In the genomic region with DNA sequence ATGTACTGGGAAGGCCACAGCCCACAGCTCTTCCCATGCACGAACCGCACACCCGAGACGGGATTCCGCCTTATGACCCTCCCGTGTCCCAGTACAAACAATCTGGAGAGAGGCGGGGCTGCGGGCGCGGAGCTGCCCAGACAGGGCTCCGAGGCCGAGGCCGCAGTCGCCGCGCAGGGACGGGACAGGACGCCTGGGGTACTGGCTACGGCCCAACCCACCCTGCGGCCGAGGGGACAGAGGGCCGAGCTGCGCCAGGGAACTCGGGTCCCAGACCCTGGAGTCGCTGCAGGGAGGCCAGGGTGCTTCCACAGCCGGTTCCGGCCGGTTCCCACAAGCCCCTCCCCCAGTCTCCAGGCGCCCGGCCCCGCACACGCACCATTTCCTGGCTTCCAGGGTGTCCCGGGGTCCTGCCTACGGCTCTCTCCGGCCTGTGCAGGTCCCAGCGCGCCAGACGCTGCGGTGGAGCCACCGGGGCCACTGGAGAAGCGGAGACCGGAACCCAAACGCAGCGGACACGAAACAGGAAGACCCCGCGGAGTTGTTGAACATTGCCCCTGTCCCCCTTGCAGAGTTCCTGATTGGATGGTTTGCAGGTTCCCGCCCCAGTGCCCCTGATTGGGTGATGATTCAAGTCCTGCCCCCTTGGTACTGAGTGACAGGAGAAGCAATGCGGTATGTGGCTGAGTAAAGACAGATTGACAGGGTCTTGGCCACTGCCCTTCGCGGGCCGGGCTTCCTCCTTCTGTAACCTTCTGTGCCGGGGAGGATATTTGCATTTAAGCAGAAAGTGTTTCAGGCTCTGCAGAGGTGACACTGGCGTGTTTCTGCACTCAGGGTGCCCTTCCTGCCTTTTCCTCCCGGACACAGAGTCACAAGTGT, we compare ENCODE assay signal across 8 cellular contexts. TPM values are rescaled to one million over a fixed set of nuclear protein-coding genes. Genes with fewer than 3 reads are reported as not detected.
DNase-seq lines count a peak whose midpoint lies in the region; ATAC-seq and TF ChIP-seq lines count a peak whose summit lies in the region.

A gene (minus strand): TSS at position 532 of the 882 bp plus-strand sequence. CDS start 150 bp downstream, at position 382.

- H3K27ac Mint-ChIP-seq in activated naive CD4-positive, alpha-beta T cell treated with anti-CD3 and anti-CD28 coated beads, Interleukin-2, amount 50 U/mL, for 72 hours = peak within 1 kb of the TSS; percentile 86 to 94
- H3K27ac Mint-ChIP-seq in glutamatergic neuron (ENCODE audit: unreplicated experiment) = peak within 1 kb of the TSS; percentile 98

- H4K20me1 ChIP-seq in osteoblast (ENCODE audit: insufficient read depth, low read length) = no peaks in the 10 kb centered on the region

- H3K9me3 ChIP-seq in osteoblast (ENCODE audit: low read depth, low read length) = no peaks in the 10 kb centered on the region
- H3K9me3 ChIP-seq in thoracic aorta = no peaks in the 10 kb centered on the region

- DNase-seq in GM06990 (ENCODE audit: extremely low read depth, insufficient read length) (peak; percentile 91), NCI-H1092 (lab: John Stamatoyannopoulos, UW) (peak; percentile 98), glutamatergic neuron (peak; percentile 90), osteoblast (ENCODE audit: insufficient read length, low spot score, missing footprints) (peak; percentile 99), thoracic aorta (ENCODE audit: low spot score) (peak; percentile 90)
- DNase-seq in activated naive CD4-positive, alpha-beta T cell treated with anti-CD3 and anti-CD28 coated beads, Interleukin-2, amount 50 U/mL, for 72 hours (ENCODE audit: low spot score in 2 of 2) = peak; percentile 82 to 95

- H3K4me1 ChIP-seq in osteoblast (ENCODE audit: insufficient read depth, low read length) (peaks cover 4% of the 10 kb centered on the region), thoracic aorta (ENCODE audit: control insufficient read depth in 1 of 2, low read depth in 2 of 2) (peaks cover 11 to 41% of the 10 kb centered on the region in 2 donors)

- peak within 1 kb of the TSS; percentile 94 for H3K27ac ChIP-seq in osteoblast (ENCODE audit: low read depth, low read length)
- peak within 1 kb of the TSS; percentile 92 to 93 for H3K27ac ChIP-seq in thoracic aorta

- H3K4me2 ChIP-seq in osteoblast (ENCODE audit: insufficient read depth, low read length) = peak within 1 kb of the TSS; percentile 87

- H3K36me3 Mint-ChIP-seq in activated naive CD4-positive, alpha-beta T cell treated with anti-CD3 and anti-CD28 coated beads, Interleukin-2, amount 50 U/mL, for 72 hours = peaks cover 19 to 31% of the 10 kb centered on the region in 2 donors
- H3K36me3 Mint-ChIP-seq in glutamatergic neuron (ENCODE audit: unreplicated experiment) = no peaks in the 10 kb centered on the region

- H3K36me3 ChIP-seq in GM06990 (ENCODE audit: control insufficient read depth, insufficient read depth, low read length) = peaks cover 3% of the 10 kb centered on the region
- H3K36me3 ChIP-seq in osteoblast (ENCODE audit: insufficient read depth, low read length) = peaks cover 9% of the 10 kb centered on the region
- H3K36me3 ChIP-seq in thoracic aorta = no peaks in the 10 kb centered on the region

- peak within 1 kb of the TSS; percentile 98 for H3K4me3 Mint-ChIP-seq in glutamatergic neuron (ENCODE audit: unreplicated experiment)

- peak within 1 kb of the TSS; percentile 91 for H2AFZ ChIP-seq in osteoblast (ENCODE audit: low read length)

- no peaks in the 10 kb centered on the region for H3K9me3 Mint-ChIP-seq in activated naive CD4-positive, alpha-beta T cell treated with anti-CD3 and anti-CD28 coated beads, Interleukin-2, amount 50 U/mL, for 72 hours
- peaks cover 10% of the 10 kb centered on the region for H3K9me3 Mint-ChIP-seq in glutamatergic neuron (ENCODE audit: unreplicated experiment)

- ATAC-seq in HG02588 (IDR thresholded peaks at IDR 0.05; ENCODE audit: unreplicated experiment) = peak; percentile 96
- ATAC-seq in SK-N-SH treated with all-trans-retinoic acid at 6 μM for 48 hours = peak; percentile 99
- peak; percentile 98 to 100 for ATAC-seq in activated naive CD4-positive, alpha-beta T cell treated with anti-CD3 and anti-CD28 coated beads, Interleukin-2, amount 50 U/mL, for 72 hours
- peak; percentile 100 for ATAC-seq in thoracic aorta (ENCODE audit: insufficient number of reproducible peaks, low FRiP score, low read depth)

- H3K27me3 ChIP-seq in GM06990 (replicated peaks; ENCODE audit: control insufficient read depth, insufficient read depth, low read length) = no peaks in the 10 kb centered on the region
- H3K27me3 ChIP-seq in osteoblast (ENCODE audit: insufficient read depth, low read length) = no peaks in the 10 kb centered on the region
- no peaks in the 10 kb centered on the region for H3K27me3 ChIP-seq in thoracic aorta (replicated peaks; ENCODE audit: insufficient read depth)

- peaks cover 40% of the 10 kb centered on the region for H3K79me2 ChIP-seq in osteoblast (ENCODE audit: insufficient read depth, low read length)

- TF ChIP-seq CTCF in GM06990 (IDR thresholded peaks at IDR 0.05; ENCODE audit: insufficient read depth, low read length, poor library complexity, severe bottlenecking) (no peak), glutamatergic neuron (IDR thresholded peaks at IDR 0.05; ENCODE audit: partially characterized antibody, unreplicated experiment) (no peak), osteoblast (IDR thresholded peaks at IDR 0.05; ENCODE audit: extremely low read depth, low read depth, low read length) (no peak), thoracic aorta (IDR thresholded peaks at IDR 0.05) (no peak)

- H3K4me1 Mint-ChIP-seq in glutamatergic neuron (ENCODE audit: low read depth, unreplicated experiment) = peaks cover 7% of the 10 kb centered on the region

- peak within 1 kb of the TSS; percentile 87 for H3K4me3 ChIP-seq in GM06990 (replicated peaks; ENCODE audit: low read depth, low read length)
- peak within 1 kb of the TSS; percentile 94 for H3K4me3 ChIP-seq in osteoblast (ENCODE audit: insufficient read depth, low read length)
- H3K4me3 ChIP-seq in thoracic aorta = peak within 1 kb of the TSS; percentile 88

- H3K27me3 Mint-ChIP-seq in glutamatergic neuron (ENCODE audit: unreplicated experiment) = peaks cover 7% of the 10 kb centered on the region

TF ChIP-seq in SK-N-SH treated with all-trans-retinoic acid at 6 μM for 48 hours, 23 proteins besides CTCF, POLR2A, EP300 and RAD21:
- TF ChIP-seq ZNF8 (CRISPR knock-in tag; IDR thresholded peaks at IDR 0.05) = 0 out of 2 replicates have a peak, but pooled peaks have one; percentile 5
- peak; percentile 46; the same call in 1 of the 2 replicates for TF ChIP-seq ZFP3 (CRISPR knock-in tag; IDR thresholded peaks at IDR 0.05)
- TF ChIP-seq ISL1 (CRISPR knock-in tag; IDR thresholded peaks at IDR 0.05) = no peak
- TF ChIP-seq, protein P1, sequence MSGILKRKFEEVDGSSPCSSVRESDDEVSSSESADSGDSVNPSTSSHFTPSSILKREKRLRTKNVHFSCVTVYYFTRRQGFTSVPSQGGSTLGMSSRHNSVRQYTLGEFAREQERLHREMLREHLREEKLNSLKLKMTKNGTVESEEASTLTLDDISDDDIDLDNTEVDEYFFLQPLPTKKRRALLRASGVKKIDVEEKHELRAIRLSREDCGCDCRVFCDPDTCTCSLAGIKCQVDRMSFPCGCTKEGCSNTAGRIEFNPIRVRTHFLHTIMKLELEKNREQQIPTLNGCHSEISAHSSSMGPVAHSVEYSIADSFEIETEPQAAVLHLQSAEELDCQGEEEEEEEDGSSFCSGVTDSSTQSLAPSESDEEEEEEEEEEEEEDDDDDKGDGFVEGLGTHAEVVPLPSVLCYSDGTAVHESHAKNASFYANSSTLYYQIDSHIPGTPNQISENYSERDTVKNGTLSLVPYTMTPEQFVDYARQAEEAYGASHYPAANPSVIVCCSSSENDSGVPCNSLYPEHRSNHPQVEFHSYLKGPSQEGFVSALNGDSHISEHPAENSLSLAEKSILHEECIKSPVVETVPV (CRISPR knock-in tag; IDR thresholded peaks at IDR 0.05) = no peak
- peak; percentile 57; the same call in 1 of the 2 replicates for TF ChIP-seq ZNF70 (CRISPR knock-in tag; IDR thresholded peaks at IDR 0.05)
TF ChIP-seq in SK-N-SH treated with all-trans-retinoic acid at 6 μM for 48 hours: peak in this region for 3.

RNA-seq across cellular contexts. Expression of the gene that starts here (rescaled TPM):
- 10 to 100 TPM in 1 of 2 donors, 1 to 10 TPM in 1; 4.6 to 12.9 TPM for total RNA-seq in activated naive CD4-positive, alpha-beta T cell treated with anti-CD3 and anti-CD28 coated beads, Interleukin-2, amount 50 U/mL, for 72 hours
- total RNA-seq in glutamatergic neuron (ENCODE audit: unreplicated experiment) (11.2 TPM), osteoblast (7.4 and 9.0 TPM in 2 replicates), thoracic aorta (10 to 100 TPM; 11.6 to 21.7 TPM)

Comparison
In these comparisons a context has a peak if more than half of its experiments do, and no peak if none do; other contexts are left out.
1. Peak in every context shown above with its lines: DNase-seq, ATAC-seq, H3K4me3 ChIP-seq and H3K27ac ChIP-seq.